17 cellular contexts compared by ENCODE assay signal in the genomic region with DNA sequence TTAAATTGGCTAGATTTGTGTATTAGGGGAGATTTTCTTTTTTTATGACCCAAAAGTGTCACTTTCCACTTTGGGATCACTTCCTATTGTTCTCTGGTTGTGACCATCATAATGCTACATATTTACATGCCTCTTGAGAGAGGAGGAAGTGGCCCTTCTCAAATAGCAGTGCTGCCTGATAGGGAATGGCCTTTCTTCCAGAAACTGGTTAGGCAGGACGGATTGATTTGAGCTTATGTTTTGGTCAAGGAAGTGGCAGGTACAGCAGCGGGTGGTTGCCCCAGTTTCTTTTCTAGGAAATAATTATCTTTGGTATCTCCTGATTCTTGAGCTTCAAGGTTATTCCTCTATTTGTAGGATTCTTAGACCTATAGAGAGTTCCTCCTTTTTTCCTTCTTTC. TPM values are rescaled to one million over a fixed set of nuclear protein-coding genes. Genes with fewer than 3 reads are reported as not detected.
DNase-seq lines count a peak whose midpoint lies in the region; ATAC-seq and TF ChIP-seq lines count a peak whose summit lies in the region.
"Had no signal": no experiment of that assay in that cellular context is flagged by ENCODE, and none has a peak within 500 bp of the region (broad histone marks: within the 10 kb centered on the region; RNA-seq: fewer than 3 reads in every experiment).

No MANE protein-coding gene starts in this region.

- no peak overlapping the region for H3K4me3 Mint-ChIP-seq in natural killer cell
- H3K4me3 Mint-ChIP-seq in natural killer cell treated with Interleukin-12 subunit alpha and Interleukin-12 subunit beta and Interleukin-15 and Interleukin-18, amount 100 ng/mL, for 72 hours, result no peak overlapping the region
- H3K4me3 Mint-ChIP-seq in mesothelial cell of epicardium, result no peak overlapping the region
- H3K4me3 Mint-ChIP-seq: activated CD8-positive, alpha-beta memory T cell treated with anti-CD3 and anti-CD28 coated beads, Interleukin-2, amount 10 ng/mL, durations not matched to agents 7 days and 5 days had no signal

- DNase-seq in natural killer cell, result no peak
- DNase-seq in natural killer cell treated with Interleukin-12 subunit alpha and Interleukin-12 subunit beta and Interleukin-15 and Interleukin-18, amount 100 ng/mL, for 72 hours (ENCODE audit: low spot score), result no peak
- peak; percentile 43 for DNase-seq in NCI-H510A (lab: John Stamatoyannopoulos, UW)
- no peak for DNase-seq in mesothelial cell of epicardium (ENCODE audit: low spot score in 2 of 2, unreplicated experiment in 2 of 2)
- DNase-seq in aorta, result no peak
- DNase-seq in T-helper 9 cell, result no peak
- no peak for DNase-seq in brain microvascular endothelial cell
- DNase-seq: activated CD8-positive, alpha-beta memory T cell treated with anti-CD3 and anti-CD28 coated beads, Interleukin-2, amount 10 ng/mL, durations not matched to agents 7 days and 5 days; activated gamma-delta T cell treated with Interleukin-2 at 50 U/mL for 16 hours; COR-L47; heart right ventricle; NCI-H1417 treated with DMSO at 0.1 percent for 48 hours; NCI-H524; small intestine; stimulated activated naive CD4-positive, alpha-beta T cell treated with Interleukin-2 at 50 U/mL for 16 hours; WERI-Rb-1 had no signal

- TF ChIP-seq CTCF in natural killer cell (IDR thresholded peaks at IDR 0.05) (no peak), mesothelial cell of epicardium (IDR thresholded peaks at IDR 0.05; ENCODE audit: unreplicated experiment) (no peak), brain microvascular endothelial cell (IDR thresholded peaks at IDR 0.05; ENCODE audit: low read depth, low read length, missing control alignments) (no peak)

- no peak for ATAC-seq in natural killer cell
- ATAC-seq in natural killer cell treated with Interleukin-12 subunit alpha and Interleukin-12 subunit beta and Interleukin-15 and Interleukin-18, amount 100 ng/mL, for 72 hours, result no peak
- ATAC-seq in aorta (ENCODE audit: low FRiP score), result no peak
- no peak for ATAC-seq in GM21447 (IDR thresholded peaks at IDR 0.05; ENCODE audit: unreplicated experiment)
- ATAC-seq: activated CD8-positive, alpha-beta memory T cell treated with anti-CD3 and anti-CD28 coated beads, Interleukin-2, amount 10 ng/mL, durations not matched to agents 7 days and 5 days; heart right ventricle had no signal

- H3K9me3 ChIP-seq in aorta (ENCODE audit: control insufficient read depth, low read length), result no peaks in the 10 kb centered on the region
- H3K9me3 ChIP-seq: heart right ventricle had no signal

- H3K4me1 Mint-ChIP-seq in natural killer cell (peaks cover 8 to 10% of the 10 kb centered on the region in 2 donors), mesothelial cell of epicardium (peaks cover 8% of the 10 kb centered on the region)
- peaks cover 17 to 21% of the 10 kb centered on the region in 2 donors for H3K4me1 Mint-ChIP-seq in natural killer cell treated with Interleukin-12 subunit alpha and Interleukin-12 subunit beta and Interleukin-15 and Interleukin-18, amount 100 ng/mL, for 72 hours (ENCODE audit: low read depth in 2 of 2)

- peak overlapping the region; percentile 12 to 30 for H3K27ac Mint-ChIP-seq in natural killer cell
- peak overlapping the region in 1 of 2 donors; percentile 17 for H3K27ac Mint-ChIP-seq in natural killer cell treated with Interleukin-12 subunit alpha and Interleukin-12 subunit beta and Interleukin-15 and Interleukin-18, amount 100 ng/mL, for 72 hours
- peak overlapping the region; percentile 33 for H3K27ac Mint-ChIP-seq in mesothelial cell of epicardium
- H3K27ac Mint-ChIP-seq: activated CD8-positive, alpha-beta memory T cell treated with anti-CD3 and anti-CD28 coated beads, Interleukin-2, amount 10 ng/mL, durations not matched to agents 7 days and 5 days had no signal

- H3K36me3 Mint-ChIP-seq in natural killer cell (peaks cover 40% of the 10 kb centered on the region), mesothelial cell of epicardium (peaks cover 53% of the 10 kb centered on the region)
- H3K36me3 Mint-ChIP-seq in natural killer cell treated with Interleukin-12 subunit alpha and Interleukin-12 subunit beta and Interleukin-15 and Interleukin-18, amount 100 ng/mL, for 72 hours, result peaks cover 51% of the 10 kb centered on the region

- peaks cover 8 to 22% of the 10 kb centered on the region in 2 donors for H3K4me1 ChIP-seq in aorta (ENCODE audit: control insufficient read depth in 1 of 2, insufficient read depth in 2 of 2, low read length in 2 of 2)

- H3K27ac ChIP-seq in aorta (ENCODE audit: low read depth in 1 of 2, low read length in 2 of 2) (peak overlapping the region; percentile 49 to 67), brain microvascular endothelial cell (no peak overlapping the region)
- H3K27ac ChIP-seq: WERI-Rb-1 had no signal

- H3K27me3 ChIP-seq in aorta (ENCODE audit: control insufficient read depth in 1 of 2, insufficient read depth in 2 of 2, low read length in 1 of 2) (no peaks in the 10 kb centered on the region), brain microvascular endothelial cell (replicated peaks) (no peaks in the 10 kb centered on the region)
- H3K27me3 ChIP-seq: heart right ventricle had no signal

- in situ Hi-C loops in brain microvascular endothelial cell (cut with HindIII; ENCODE audit: low pct_ligation_motif_present, low sequenced_read_pairs), result no loop called here

- H3K4me3 ChIP-seq in aorta (ENCODE audit: low read length in 2 of 2), result no peak overlapping the region
- H3K4me3 ChIP-seq in brain microvascular endothelial cell (ENCODE audit: low read depth, low read length), result no peak overlapping the region
- H3K4me3 ChIP-seq: heart right ventricle had no signal

- H3K9me3 Mint-ChIP-seq in natural killer cell, result no peaks in the 10 kb centered on the region
- H3K9me3 Mint-ChIP-seq in natural killer cell treated with Interleukin-12 subunit alpha and Interleukin-12 subunit beta and Interleukin-15 and Interleukin-18, amount 100 ng/mL, for 72 hours, result no peaks in the 10 kb centered on the region
- no peaks in the 10 kb centered on the region for H3K9me3 Mint-ChIP-seq in mesothelial cell of epicardium

- H3K27me3 Mint-ChIP-seq in natural killer cell (ENCODE audit: low read depth in 2 of 2) (no peaks in the 10 kb centered on the region), mesothelial cell of epicardium (ENCODE audit: low read depth) (no peaks in the 10 kb centered on the region)
- H3K27me3 Mint-ChIP-seq in natural killer cell treated with Interleukin-12 subunit alpha and Interleukin-12 subunit beta and Interleukin-15 and Interleukin-18, amount 100 ng/mL, for 72 hours, result no peaks in the 10 kb centered on the region
- H3K27me3 Mint-ChIP-seq: activated CD8-positive, alpha-beta memory T cell treated with anti-CD3 and anti-CD28 coated beads, Interleukin-2, amount 10 ng/mL, durations not matched to agents 7 days and 5 days had no signal

- H3K36me3 ChIP-seq in aorta (ENCODE audit: control insufficient read depth in 1 of 2, insufficient read depth in 2 of 2, low read length in 1 of 2) (peaks cover 0 to 12% of the 10 kb centered on the region in 2 donors), brain microvascular endothelial cell (replicated peaks) (peaks cover 65% of the 10 kb centered on the region)

- 80 to 85% methylated on average over 2 of the region's 2 CpGs for WGBS in aorta, 2 donors

- intact Hi-C loops in natural killer cell (cut with micrococcal nuclease) (no loop called here), aorta (cut with DNase I) (no loop called here)

RNA-seq across cellular contexts. Expression of gene WTIP, which starts 21.9 kb away (rescaled TPM):
- total RNA-seq in natural killer cell, result under 1 TPM; 0.12 to 0.83 (median 0.45) TPM
- total RNA-seq in natural killer cell treated with Interleukin-12 subunit alpha and Interleukin-12 subunit beta and Interleukin-15 and Interleukin-18, amount 100 ng/mL, for 72 hours, result 1 to 10 TPM; 1.1 to 1.2 TPM
- 42.3 to 45.9 TPM (median 42.5 TPM) in 3 replicates for total RNA-seq in mesothelial cell of epicardium
- 10 to 100 TPM; 74.0 to 89.3 TPM for total RNA-seq in aorta
- polyA plus RNA-seq in aorta, result 10 to 100 TPM; 52.0 to 73.4 TPM

RNA-seq across cellular contexts. Expression of gene UBA2, which starts 31.4 kb away (rescaled TPM):
- total RNA-seq in natural killer cell (10 to 100 TPM; 60.5 to 74.1 (median 68.7) TPM), mesothelial cell of epicardium (98.7 to 113 TPM (median 106 TPM) in 3 replicates), aorta (100 to 1,000 TPM in 1 of 2 donors, 10 to 100 TPM in 1; 87.3 to 152 TPM)
- 100 to 1,000 TPM; 121 to 180 TPM for total RNA-seq in natural killer cell treated with Interleukin-12 subunit alpha and Interleukin-12 subunit beta and Interleukin-15 and Interleukin-18, amount 100 ng/mL, for 72 hours
- polyA plus RNA-seq in aorta, result 100 to 1,000 TPM; 114 to 134 TPM

RNA-seq across cellular contexts. Expression of gene PDCD2L, which starts 55.4 kb away (rescaled TPM):
- total RNA-seq in natural killer cell (1 to 10 TPM; 4.7 to 8.6 (median 5.6) TPM), mesothelial cell of epicardium (10.0 to 16.5 TPM (median 12.5 TPM) in 3 replicates), aorta (1 to 10 TPM; 5.6 to 6.0 TPM)
- 10 to 100 TPM; 18.2 to 28.4 TPM for total RNA-seq in natural killer cell treated with Interleukin-12 subunit alpha and Interleukin-12 subunit beta and Interleukin-15 and Interleukin-18, amount 100 ng/mL, for 72 hours
- 10 to 100 TPM in 1 of 2 donors, 1 to 10 TPM in 1; 6.1 to 12.3 TPM for polyA plus RNA-seq in aorta

Comparison
In these comparisons a context has a peak if more than half of its experiments do, and no peak if none do; other contexts are left out.
1. RNA of gene WTIP, which starts 21.9 kb away (total RNA-seq): 74.0 to 89.3 TPM in aorta and 42.3 to 45.9 TPM in mesothelial cell of epicardium; 1.1 to 1.2 TPM in natural killer cell treated with Interleukin-12 subunit alpha and Interleukin-12 subunit beta and Interleukin-15 and Interleukin-18, amount 100 ng/mL, for 72 hours and 0.12 to 0.83 TPM in natural killer cell; every median in the first group is over 10 times any median in the second.